1 cellular context compared by ENCODE assay signal in genomic region chr6:144476286-144476685, GRCh38.
TF ChIP-seq lines count a peak whose summit lies in the region.

No MANE protein-coding gene starts in this region.

TF ChIP-seq in HepG2, 621 proteins besides CTCF, POLR2A, EP300 and RAD21 (continued from another document):
- TF ChIP-seq ZNF484 (CRISPR knock-in tag; IDR thresholded peaks at IDR 0.05; ENCODE audit: borderline replicate concordance, low read depth) (no peak), SMAD3 (CRISPR knock-in tag; IDR thresholded peaks at IDR 0.05) (no peak), CREB1 (IDR thresholded peaks at IDR 0.05) (no peak), CREB1 (CRISPR knock-in tag; IDR thresholded peaks at IDR 0.05) (no peak), ZNF616 (CRISPR knock-in tag; IDR thresholded peaks at IDR 0.05; ENCODE audit: low read depth) (no peak), ZNF513 (CRISPR knock-in tag; conservative IDR thresholded peaks at IDR 0.05) (no peak), TGIF2 (CRISPR knock-in tag; IDR thresholded peaks at IDR 0.05) (no peak), PREB (CRISPR knock-in tag; IDR thresholded peaks at IDR 0.05) (no peak), ZMYM3 (CRISPR knock-in tag; IDR thresholded peaks at IDR 0.05) (no peak), KDM1A (CRISPR knock-in tag; IDR thresholded peaks at IDR 0.05) (no peak), NRL (CRISPR knock-in tag; IDR thresholded peaks at IDR 0.05; ENCODE audit: borderline replicate concordance) (no peak), ZHX2 (IDR thresholded peaks at IDR 0.05; ENCODE audit: low read depth) (no peak), ZHX2 (CRISPR knock-in tag; IDR thresholded peaks at IDR 0.05; ENCODE audit: borderline replicate concordance) (no peak), ATF7-NPFF (CRISPR knock-in tag; IDR thresholded peaks at IDR 0.05; ENCODE audit: low read depth) (no peak), ZNF136 (CRISPR knock-in tag; IDR thresholded peaks at IDR 0.05; ENCODE audit: low read depth) (no peak), ZBTB20 (CRISPR knock-in tag; IDR thresholded peaks at IDR 0.05; ENCODE audit: borderline replicate concordance, low read depth) (no peak), CSRNP1 (CRISPR knock-in tag; IDR thresholded peaks at IDR 0.05) (no peak), KDM5B (CRISPR knock-in tag; IDR thresholded peaks at IDR 0.05; ENCODE audit: borderline replicate concordance) (no peak), ZNF558 (CRISPR knock-in tag; IDR thresholded peaks at IDR 0.05; ENCODE audit: borderline replicate concordance) (no peak)
TF ChIP-seq in HepG2: peak in this region for 0.
